Comparison of ENCODE assay signal across 1 cellular context in the genomic region with DNA sequence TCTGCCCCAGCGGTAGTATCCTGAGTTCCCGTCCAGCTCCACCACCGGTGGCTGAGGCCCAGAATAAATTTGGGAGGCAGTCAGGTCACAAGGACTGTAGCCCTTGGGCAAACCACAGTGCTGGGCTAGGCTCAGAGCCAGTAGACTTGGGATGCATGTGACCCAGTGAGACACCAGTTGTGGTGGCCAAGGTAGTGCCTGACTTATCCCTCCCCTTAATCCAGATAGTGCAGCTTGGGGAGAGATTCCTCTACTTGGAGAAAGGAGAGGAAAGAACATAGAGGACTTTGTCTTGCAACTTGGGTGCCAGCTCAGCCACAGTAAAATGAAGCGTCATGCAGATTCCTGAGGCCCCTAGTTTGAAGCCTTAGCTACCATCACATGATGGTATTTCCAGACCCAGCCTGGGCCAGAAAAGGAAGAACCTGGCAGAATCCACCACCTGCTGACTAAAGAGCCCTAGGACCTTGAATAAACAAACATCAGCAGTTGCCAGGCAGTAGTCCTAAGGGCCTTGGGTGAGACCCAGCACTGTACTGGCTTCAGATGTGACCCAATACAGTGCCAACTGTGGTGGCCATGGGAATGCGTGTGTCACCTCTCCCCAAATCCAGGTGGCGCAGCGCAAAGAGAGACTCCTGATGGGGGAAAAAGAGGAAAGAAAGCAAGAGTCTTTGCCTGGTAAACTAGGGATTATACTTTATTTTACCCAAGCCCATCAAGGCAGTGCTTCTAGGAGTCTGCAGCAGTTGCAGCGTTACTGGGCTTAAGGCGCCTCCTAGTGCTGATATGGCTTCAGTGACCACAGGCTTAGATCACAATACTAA.
TF ChIP-seq lines count a peak whose summit lies in the region.

No MANE protein-coding gene starts in this region.

TF ChIP-seq in SK-N-SH treated with all-trans-retinoic acid at 6 μM for 48 hours, 23 proteins besides CTCF, POLR2A, EP300 and RAD21 (continued from another document):
- TF ChIP-seq ARNTL (CRISPR knock-in tag; IDR thresholded peaks at IDR 0.05; ENCODE audit: borderline replicate concordance, low read depth) (no peak), TOX (CRISPR knock-in tag; IDR thresholded peaks at IDR 0.05; ENCODE audit: borderline replicate concordance) (no peak), RARB (CRISPR knock-in tag; IDR thresholded peaks at IDR 0.05) (no peak), CSDC2 (CRISPR knock-in tag; IDR thresholded peaks at IDR 0.05) (no peak)
- TF ChIP-seq, protein P1, sequence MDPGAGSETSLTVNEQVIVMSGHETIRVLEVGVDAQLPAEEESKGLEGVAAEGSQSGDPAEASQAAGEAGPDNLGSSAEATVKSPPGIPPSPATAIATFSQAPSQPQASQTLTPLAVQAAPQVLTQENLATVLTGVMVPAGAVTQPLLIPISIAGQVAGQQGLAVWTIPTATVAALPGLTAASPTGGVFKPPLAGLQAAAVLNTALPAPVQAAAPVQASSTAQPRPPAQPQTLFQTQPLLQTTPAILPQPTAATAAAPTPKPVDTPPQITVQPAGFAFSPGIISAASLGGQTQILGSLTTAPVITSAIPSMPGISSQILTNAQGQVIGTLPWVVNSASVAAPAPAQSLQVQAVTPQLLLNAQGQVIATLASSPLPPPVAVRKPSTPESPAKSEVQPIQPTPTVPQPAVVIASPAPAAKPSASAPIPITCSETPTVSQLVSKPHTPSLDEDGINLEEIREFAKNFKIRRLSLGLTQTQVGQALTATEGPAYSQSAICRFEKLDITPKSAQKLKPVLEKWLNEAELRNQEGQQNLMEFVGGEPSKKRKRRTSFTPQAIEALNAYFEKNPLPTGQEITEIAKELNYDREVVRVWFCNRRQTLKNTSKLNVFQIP (CRISPR knock-in tag; IDR thresholded peaks at IDR 0.05; ENCODE audit: borderline replicate concordance, low read depth): no peak
